In genomic region chr14:99609245-99610117, GRCh38 we compare ENCODE assay signal across 12 cellular contexts. TPM values are rescaled to one million over a fixed set of nuclear protein-coding genes. Genes with fewer than 3 reads are reported as not detected.
DNase-seq lines count a peak whose midpoint lies in the region; ATAC-seq and TF ChIP-seq lines count a peak whose summit lies in the region.
"Had no signal": no experiment of that assay in that cellular context is flagged by ENCODE, and none has a peak within 500 bp of the region (broad histone marks: within the 10 kb centered on the region; RNA-seq: fewer than 3 reads in every experiment).

No MANE protein-coding gene starts in this region.

- H3K27me3 ChIP-seq in H7 (ENCODE audit: control insufficient read depth, insufficient read depth, low read length) (peaks cover 6% of the 10 kb centered on the region; the same call in 1 of the 2 replicates), body of pancreas (no peaks in the 10 kb centered on the region), parathyroid adenoma (ENCODE audit: control insufficient read depth, insufficient read depth, low read length) (no peaks in the 10 kb centered on the region), PC-9 (ENCODE audit: insufficient read depth, low read depth) (no peaks in the 10 kb centered on the region)

- H3K9me3 ChIP-seq in body of pancreas, result no peaks in the 10 kb centered on the region
- no peaks in the 10 kb centered on the region for H3K9me3 ChIP-seq in parathyroid adenoma (ENCODE audit: control insufficient read depth, low read length)
- no peaks in the 10 kb centered on the region for H3K9me3 ChIP-seq in PC-9 (ENCODE audit: insufficient read depth, low read depth)
- H3K9me3 ChIP-seq: heart left ventricle had no signal

- H3K79me2 ChIP-seq in parathyroid adenoma (no peaks in the 10 kb centered on the region), PC-9 (ENCODE audit: low read depth) (no peaks in the 10 kb centered on the region)

- POLR2A ChIA-PET in activated CD8-positive, alpha-beta T cell treated with anti-CD3 and anti-CD28 coated beads for 36 hours (lab: Charles Lee), result no interaction called here
- POLR2A ChIA-PET in activated CD8-positive, alpha-beta T cell treated with anti-CD3 and anti-CD28 coated beads, Interleukin-2, amount 10 ng/mL, durations not matched to agents 7 days and 5 days (lab: Charles Lee), result no interaction called here
- POLR2A ChIA-PET in PC-9 (lab: Charles Lee; ENCODE audit: unreplicated experiment), result no interaction called here

- peaks cover 7% of the 10 kb centered on the region for H3K4me1 Mint-ChIP-seq in activated CD8-positive, alpha-beta T cell treated with anti-CD3 and anti-CD28 coated beads for 36 hours (ENCODE audit: low read depth)
- H3K4me1 Mint-ChIP-seq in activated CD8-positive, alpha-beta T cell treated with anti-CD3 and anti-CD28 coated beads, Interleukin-2, amount 10 ng/mL, durations not matched to agents 7 days and 5 days (ENCODE audit: low read depth), result peaks cover 6% of the 10 kb centered on the region

- ATAC-seq in activated CD8-positive, alpha-beta T cell treated with anti-CD3 and anti-CD28 coated beads for 36 hours, result no peak
- no peak for ATAC-seq in activated CD8-positive, alpha-beta T cell treated with anti-CD3 and anti-CD28 coated beads, Interleukin-2, amount 10 ng/mL, durations not matched to agents 7 days and 5 days
- ATAC-seq in body of pancreas, result no peak
- ATAC-seq in HG03469 (IDR thresholded peaks at IDR 0.05; ENCODE audit: unreplicated experiment), result no peak
- ATAC-seq in GM18517 (IDR thresholded peaks at IDR 0.05; ENCODE audit: unreplicated experiment), result no peak
- ATAC-seq: GM23338, heart left ventricle had no signal

- H3K27me3 Mint-ChIP-seq in activated CD8-positive, alpha-beta T cell treated with anti-CD3 and anti-CD28 coated beads for 36 hours, result no peaks in the 10 kb centered on the region
- H3K27me3 Mint-ChIP-seq in activated CD8-positive, alpha-beta T cell treated with anti-CD3 and anti-CD28 coated beads, Interleukin-2, amount 10 ng/mL, durations not matched to agents 7 days and 5 days (ENCODE audit: low read depth), result no peaks in the 10 kb centered on the region

- no TSS peak for BruUV-seq in PC-9 (replicated peaks; lab: Mats Ljungman, UMichigan)

- no peak overlapping the region for H3K9ac ChIP-seq in parathyroid adenoma

- no peak overlapping the region for H3K4me3 Mint-ChIP-seq in activated CD8-positive, alpha-beta T cell treated with anti-CD3 and anti-CD28 coated beads for 36 hours
- no peak overlapping the region for H3K4me3 Mint-ChIP-seq in activated CD8-positive, alpha-beta T cell treated with anti-CD3 and anti-CD28 coated beads, Interleukin-2, amount 10 ng/mL, durations not matched to agents 7 days and 5 days
- H3K4me3 Mint-ChIP-seq: GM23338, memory B cell had no signal

- intact Hi-C loops in activated CD8-positive, alpha-beta T cell treated with anti-CD3 and anti-CD28 coated beads for 36 hours (cut with micrococcal nuclease), result no loop called here
- intact Hi-C loops in body of pancreas (cut with DNase I), result loop anchor here (5.0 kb wide), 1 partner anchor 42 kb away; no protein-coding TSS in a partner anchor
- intact Hi-C loops in PC-9 (cut with micrococcal nuclease; ENCODE audit: unreplicated experiment), result no loop called here

- no peaks in the 10 kb centered on the region for H4K20me1 ChIP-seq in PC-9 (ENCODE audit: insufficient read depth)

- no peaks in the 10 kb centered on the region for H3K36me3 Mint-ChIP-seq in activated CD8-positive, alpha-beta T cell treated with anti-CD3 and anti-CD28 coated beads for 36 hours (ENCODE audit: low read depth)
- H3K36me3 Mint-ChIP-seq in activated CD8-positive, alpha-beta T cell treated with anti-CD3 and anti-CD28 coated beads, Interleukin-2, amount 10 ng/mL, durations not matched to agents 7 days and 5 days (ENCODE audit: low read depth), result no peaks in the 10 kb centered on the region
- H3K36me3 Mint-ChIP-seq: memory B cell had no signal

- peak; percentile 29 for DNase-seq in activated CD8-positive, alpha-beta T cell treated with anti-CD3 and anti-CD28 coated beads for 36 hours
- DNase-seq in activated CD8-positive, alpha-beta T cell treated with anti-CD3 and anti-CD28 coated beads, Interleukin-2, amount 10 ng/mL, durations not matched to agents 7 days and 5 days, result no peak
- DNase-seq in H7 (peak; percentile 79), body of pancreas (peak in 2 of 4 donors; percentile 55 to 71), PC-9 (no peak)
- DNase-seq: effector CD4-positive, alpha-beta T cell; heart left ventricle had no signal

- no peaks in the 10 kb centered on the region for H3F3A ChIP-seq in PC-9 (ENCODE audit: insufficient read depth, low read depth)

- peaks cover 11% of the 10 kb centered on the region for H3K4me1 ChIP-seq in body of pancreas
- H3K4me1 ChIP-seq in parathyroid adenoma, result no peaks in the 10 kb centered on the region
- H3K4me1 ChIP-seq in PC-9 (replicated peaks; ENCODE audit: insufficient read depth), result no peaks in the 10 kb centered on the region

- TF ChIP-seq POLR2A in body of pancreas (IDR thresholded peaks at IDR 0.05), result no peak

- H3K4me2 ChIP-seq in parathyroid adenoma (ENCODE audit: low read length) (no peak overlapping the region), PC-9 (no peak overlapping the region)
- H3K4me2 ChIP-seq: GM23338 had no signal

- H3K4me3 ChIP-seq in H7 (ENCODE audit: insufficient read depth, low read depth, low read length), result no peak overlapping the region
- H3K4me3 ChIP-seq in body of pancreas, result no peak overlapping the region
- no peak overlapping the region for H3K4me3 ChIP-seq in parathyroid adenoma (ENCODE audit: low read depth, low read length)
- H3K4me3 ChIP-seq in PC-9, result no peak overlapping the region
- H3K4me3 ChIP-seq: GM23338, heart left ventricle had no signal

- H2AFZ ChIP-seq in parathyroid adenoma (no peak overlapping the region), PC-9 (no peak overlapping the region)
- H2AFZ ChIP-seq: GM23338 had no signal

- no peak overlapping the region for H3K27ac Mint-ChIP-seq in activated CD8-positive, alpha-beta T cell treated with anti-CD3 and anti-CD28 coated beads for 36 hours
- H3K27ac Mint-ChIP-seq in activated CD8-positive, alpha-beta T cell treated with anti-CD3 and anti-CD28 coated beads, Interleukin-2, amount 10 ng/mL, durations not matched to agents 7 days and 5 days, result no peak overlapping the region
- H3K27ac Mint-ChIP-seq: GM23338, memory B cell had no signal

- no peak overlapping the region for H3K27ac ChIP-seq in body of pancreas
- H3K27ac ChIP-seq in parathyroid adenoma, result no peak overlapping the region
- no peak overlapping the region for H3K27ac ChIP-seq in PC-9
- H3K27ac ChIP-seq: heart left ventricle had no signal

- H3K9me2 ChIP-seq in PC-9 (ENCODE audit: insufficient read depth), result no peaks in the 10 kb centered on the region

- no peak for TF ChIP-seq CTCF in activated CD8-positive, alpha-beta T cell treated with anti-CD3 and anti-CD28 coated beads for 36 hours (IDR thresholded peaks at IDR 0.05)
- TF ChIP-seq CTCF in body of pancreas (IDR thresholded peaks at IDR 0.05) (peak in 5 of 7 experiments; percentile 32 to 60 (median 41)), parathyroid adenoma (IDR thresholded peaks at IDR 0.05) (peak; percentile 34), PC-9 (conservative IDR thresholded peaks at IDR 0.05) (no peak)

- CTCF ChIA-PET in activated CD8-positive, alpha-beta T cell treated with anti-CD3 and anti-CD28 coated beads for 36 hours (lab: Charles Lee), result interaction anchor here (0.7 to 2.2 kb wide), 5 partner anchors 9 to 19 kb away, joined by 3 to 8 read pairs (median 3); no protein-coding TSS in a partner anchor
- CTCF ChIA-PET in activated CD8-positive, alpha-beta T cell treated with anti-CD3 and anti-CD28 coated beads, Interleukin-2, amount 10 ng/mL, durations not matched to agents 7 days and 5 days (lab: Charles Lee), result interaction anchor here (1.4 kb wide), 2 partner anchors 9 kb away, joined by 3 to 5 read pairs; no protein-coding TSS in a partner anchor
- CTCF ChIA-PET in PC-9 (lab: Charles Lee), result no interaction called here

- WGBS in body of pancreas, 2 donors, result 63 to 68% methylated on average over 6 to 9 of the region's 9 CpGs

- H3K36me3 ChIP-seq in H7 (replicated peaks; ENCODE audit: control insufficient read depth, insufficient read depth, low read length) (no peaks in the 10 kb centered on the region), body of pancreas (replicated peaks in 1 of 2; ENCODE audit: insufficient read depth in 1 of 2, low read depth in 2 of 2) (no peaks in the 10 kb centered on the region), parathyroid adenoma (ENCODE audit: control insufficient read depth, insufficient read depth, low read length) (no peaks in the 10 kb centered on the region), PC-9 (ENCODE audit: low read depth) (no peaks in the 10 kb centered on the region)
- H3K36me3 ChIP-seq: heart left ventricle had no signal

- H3K9me3 Mint-ChIP-seq in activated CD8-positive, alpha-beta T cell treated with anti-CD3 and anti-CD28 coated beads for 36 hours, result no peaks in the 10 kb centered on the region
- no peaks in the 10 kb centered on the region for H3K9me3 Mint-ChIP-seq in activated CD8-positive, alpha-beta T cell treated with anti-CD3 and anti-CD28 coated beads, Interleukin-2, amount 10 ng/mL, durations not matched to agents 7 days and 5 days (ENCODE audit: insufficient read depth)
- H3K9me3 Mint-ChIP-seq: GM23338, memory B cell had no signal

RNA-seq across cellular contexts. Expression of gene CCDC85C, which starts 5.5 kb away (rescaled TPM):
- 1 to 10 TPM; 6.8 to 7.9 TPM for total RNA-seq in activated CD8-positive, alpha-beta T cell treated with anti-CD3 and anti-CD28 coated beads for 36 hours
- 1 to 10 TPM; 7.5 to 8.9 TPM for total RNA-seq in activated CD8-positive, alpha-beta T cell treated with anti-CD3 and anti-CD28 coated beads, Interleukin-2, amount 10 ng/mL, durations not matched to agents 7 days and 5 days
- total RNA-seq in H7 (2014; rRNA removed; shearing (Covaris generic)), result 44.9 and 50.2 TPM in 2 replicates
- total RNA-seq in body of pancreas, result 10 to 100 TPM in 1 of 2 donors, 1 to 10 TPM in 1; 8.9 to 10.1 TPM
- 21.2 and 24.8 TPM in 2 replicates for total RNA-seq in PC-9 (2021)

RNA-seq across cellular contexts. Expression of gene HHIPL1, which starts 35.4 kb away (rescaled TPM):
- under 1 TPM; 0.05 to 0.07 TPM for total RNA-seq in activated CD8-positive, alpha-beta T cell treated with anti-CD3 and anti-CD28 coated beads for 36 hours
- not detected for total RNA-seq in activated CD8-positive, alpha-beta T cell treated with anti-CD3 and anti-CD28 coated beads, Interleukin-2, amount 10 ng/mL, durations not matched to agents 7 days and 5 days
- 2.2 and 3.4 TPM in 2 replicates for total RNA-seq in H7 (2014; rRNA removed; shearing (Covaris generic))
- total RNA-seq in body of pancreas (under 1 TPM; under 0.01 to 0.26 TPM), PC-9 (2021) (0.28 and 0.48 TPM in 2 replicates)

Comparison
In these comparisons a context has a peak if more than half of its experiments do, and no peak if none do; other contexts are left out.
1. DNase-seq: peak in activated CD8-positive, alpha-beta T cell treated with anti-CD3 and anti-CD28 coated beads for 36 hours (single experiment) and H7 (single experiment); none in activated CD8-positive, alpha-beta T cell treated with anti-CD3 and anti-CD28 coated beads, Interleukin-2, amount 10 ng/mL, durations not matched to agents 7 days and 5 days (single experiment) and PC-9 (0 of 2).
2. CTCF ChIP-seq: peak in body of pancreas (5 of 7) and parathyroid adenoma (single experiment); none in activated CD8-positive, alpha-beta T cell treated with anti-CD3 and anti-CD28 coated beads for 36 hours (single experiment) and PC-9 (single experiment).